Comparison of ENCODE assay signal across 8 cellular contexts in genomic region chr21:42164064-42164789, GRCh38. TPM values are rescaled to one million over a fixed set of nuclear protein-coding genes. Genes with fewer than 3 reads are reported as not detected.
DNase-seq lines count a peak whose midpoint lies in the region; ATAC-seq and TF ChIP-seq lines count a peak whose summit lies in the region.

No MANE protein-coding gene starts in this region.

- H3K4me1 Mint-ChIP-seq in activated CD4-positive, alpha-beta T cell treated with anti-CD3 and anti-CD28 coated beads for 36 hours = peaks cover 31% of the 10 kb centered on the region
- H3K4me1 Mint-ChIP-seq in stimulated activated naive CD8-positive, alpha-beta T cell treated with anti-CD3 and anti-CD28 coated beads, Interleukin-15, amount 100 ng/mL, for 72 hours = peaks cover 55% of the 10 kb centered on the region

- intact Hi-C loops in activated CD4-positive, alpha-beta T cell treated with anti-CD3 and anti-CD28 coated beads for 36 hours (cut with DNase I, micrococcal nuclease) = loop anchor here (1.0 to 2.0 kb wide), 3 partner anchors 57 to 286 kb away; no protein-coding TSS in a partner anchor

- peak; percentile 9 for DNase-seq in EH (ENCODE audit: low read depth)
- DNase-seq in activated CD4-positive, alpha-beta T cell treated with anti-CD3 and anti-CD28 coated beads for 36 hours = peak; percentile 79
- peak; percentile 57 for DNase-seq in ecto neural progenitor cell (ENCODE audit: low spot score)
- peak; percentile 82 for DNase-seq in midbrain (lab: John Stamatoyannopoulos, UW)
- DNase-seq in stimulated activated naive CD8-positive, alpha-beta T cell treated with anti-CD3 and anti-CD28 coated beads, Interleukin-15, amount 100 ng/mL, for 72 hours = peak; percentile 52 to 60
- no peak for DNase-seq in NCI-H1694 treated with DMSO at 0.1 percent for 48 hours (lab: John Stamatoyannopoulos, UW)

- H3K27me3 Mint-ChIP-seq in activated CD4-positive, alpha-beta T cell treated with anti-CD3 and anti-CD28 coated beads for 36 hours = no peaks in the 10 kb centered on the region
- H3K27me3 Mint-ChIP-seq in stimulated activated naive CD8-positive, alpha-beta T cell treated with anti-CD3 and anti-CD28 coated beads, Interleukin-15, amount 100 ng/mL, for 72 hours = peaks cover under 1% of the 10 kb centered on the region

- no peaks in the 10 kb centered on the region for H3K36me3 Mint-ChIP-seq in activated CD4-positive, alpha-beta T cell treated with anti-CD3 and anti-CD28 coated beads for 36 hours (ENCODE audit: low read depth)

- H3K27ac Mint-ChIP-seq in activated CD4-positive, alpha-beta T cell treated with anti-CD3 and anti-CD28 coated beads for 36 hours = peak overlapping the region; percentile 17
- no peak overlapping the region for H3K27ac Mint-ChIP-seq in stimulated activated naive CD8-positive, alpha-beta T cell treated with anti-CD3 and anti-CD28 coated beads, Interleukin-15, amount 100 ng/mL, for 72 hours

- CTCF ChIA-PET in activated CD4-positive, alpha-beta T cell treated with anti-CD3 and anti-CD28 coated beads for 36 hours (lab: Charles Lee) = interaction anchor here (0.6 to 4.2 kb wide), 21 partner anchors 9 to 238 kb away, joined by 3 to 51 read pairs (median 4); no protein-coding TSS in a partner anchor

- peak; percentile 39; the same call in 1 of the 2 replicates for TF ChIP-seq CTCF in LNCAP (IDR thresholded peaks at IDR 0.05)

- POLR2A ChIA-PET in activated CD4-positive, alpha-beta T cell treated with anti-CD3 and anti-CD28 coated beads for 36 hours (lab: Charles Lee) = interaction anchor here (1.0 kb wide), 1 partner anchor 70 kb away, joined by 3 read pairs; no protein-coding TSS in a partner anchor

- peak; percentile 72 for ATAC-seq in activated CD4-positive, alpha-beta T cell treated with anti-CD3 and anti-CD28 coated beads for 36 hours
- peak; percentile 84 for ATAC-seq in stimulated activated naive CD8-positive, alpha-beta T cell treated with anti-CD3 and anti-CD28 coated beads, Interleukin-15, amount 100 ng/mL, for 72 hours
- no peak for ATAC-seq in HG03439 (IDR thresholded peaks at IDR 0.05; ENCODE audit: unreplicated experiment)

- no peak overlapping the region for H3K4me3 Mint-ChIP-seq in activated CD4-positive, alpha-beta T cell treated with anti-CD3 and anti-CD28 coated beads for 36 hours
- no peak overlapping the region for H3K4me3 Mint-ChIP-seq in stimulated activated naive CD8-positive, alpha-beta T cell treated with anti-CD3 and anti-CD28 coated beads, Interleukin-15, amount 100 ng/mL, for 72 hours

- no peaks in the 10 kb centered on the region for H3K9me3 Mint-ChIP-seq in activated CD4-positive, alpha-beta T cell treated with anti-CD3 and anti-CD28 coated beads for 36 hours (ENCODE audit: low read depth)
- H3K9me3 Mint-ChIP-seq in stimulated activated naive CD8-positive, alpha-beta T cell treated with anti-CD3 and anti-CD28 coated beads, Interleukin-15, amount 100 ng/mL, for 72 hours = no peaks in the 10 kb centered on the region

RNA-seq across cellular contexts. Expression of gene ABCG1, which starts 54.7 kb away (rescaled TPM):
- 10 to 100 TPM; 11.6 to 16.3 TPM for total RNA-seq in activated CD4-positive, alpha-beta T cell treated with anti-CD3 and anti-CD28 coated beads for 36 hours
